ENCODE assay signal across 1 cellular context in the genomic region with DNA sequence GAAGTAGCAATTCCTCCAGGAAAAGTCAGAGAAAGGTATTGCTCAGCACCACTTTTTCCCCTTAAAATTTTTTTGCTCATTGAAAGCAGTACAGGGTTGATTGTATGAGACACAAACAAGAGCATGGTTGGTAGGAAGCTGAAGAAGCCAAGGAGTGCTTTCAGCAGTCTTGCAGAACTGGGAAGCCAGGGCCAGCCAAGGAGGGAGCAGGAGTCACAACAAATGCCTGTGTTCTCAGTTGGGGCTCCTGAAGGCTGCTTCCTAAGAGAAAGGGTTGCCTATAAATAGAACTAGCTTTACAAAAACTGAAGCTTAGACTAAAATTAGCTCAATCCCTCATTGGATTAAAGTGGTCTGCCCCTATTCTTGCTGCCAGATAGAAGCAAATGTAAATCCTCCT.
TF ChIP-seq lines count a peak whose summit lies in the region.

No MANE protein-coding gene starts in this region.

TF ChIP-seq in H1, 55 proteins besides CTCF, POLR2A, EP300 and RAD21:
- TF ChIP-seq RBBP5 (IDR thresholded peaks at IDR 0.05; ENCODE audit: borderline replicate concordance, low read depth, low read length): no peak
- TF ChIP-seq SUZ12 (IDR thresholded peaks at IDR 0.05; ENCODE audit: low read length): no peak
- TF ChIP-seq SP2 (IDR thresholded peaks at IDR 0.05; ENCODE audit: low read length): no peak
- TF ChIP-seq HDAC2 (IDR thresholded peaks at IDR 0.05; ENCODE audit: borderline replicate concordance in 1 of 2, low read depth in 2 of 2, low read length in 2 of 2): no peak
- no peak for TF ChIP-seq GABPA (IDR thresholded peaks at IDR 0.05; ENCODE audit: borderline replicate concordance, insufficient read depth, low read length)
- TF ChIP-seq, protein P1, sequence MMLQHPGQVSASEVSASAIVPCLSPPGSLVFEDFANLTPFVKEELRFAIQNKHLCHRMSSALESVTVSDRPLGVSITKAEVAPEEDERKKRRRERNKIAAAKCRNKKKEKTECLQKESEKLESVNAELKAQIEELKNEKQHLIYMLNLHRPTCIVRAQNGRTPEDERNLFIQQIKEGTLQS (IDR thresholded peaks at IDR 0.05; ENCODE audit: insufficient read depth, low read depth, low read length): no peak
- TF ChIP-seq CHD1 (IDR thresholded peaks at IDR 0.05; ENCODE audit: low read depth, low read length): no peak
- TF ChIP-seq KDM1A (IDR thresholded peaks at IDR 0.05; ENCODE audit: borderline replicate concordance, low read length): no peak
- TF ChIP-seq ASH2L (IDR thresholded peaks at IDR 0.05; ENCODE audit: low read length): no peak
- TF ChIP-seq TCF12 (IDR thresholded peaks at IDR 0.05; ENCODE audit: low read depth, low read length): no peak
- no peak for TF ChIP-seq ZNF274 (IDR thresholded peaks at IDR 0.05; ENCODE audit: borderline replicate concordance, extremely low read depth, low read length)
- TF ChIP-seq EGR1 (IDR thresholded peaks at IDR 0.05; ENCODE audit: borderline replicate concordance, low read depth, low read length): no peak
- TF ChIP-seq KDM4A (IDR thresholded peaks at IDR 0.05; ENCODE audit: low read depth, low read length, severe bottlenecking): no peak
- no peak for TF ChIP-seq RFX5 (IDR thresholded peaks at IDR 0.05; ENCODE audit: borderline replicate concordance, low read depth, low read length)
- TF ChIP-seq RNF2 (IDR thresholded peaks at IDR 0.05; ENCODE audit: borderline replicate concordance, low read depth, low read length, missing control alignments, poor library complexity, severe bottlenecking): no peak
- TF ChIP-seq SAP30 (IDR thresholded peaks at IDR 0.05; ENCODE audit: insufficient read depth, insufficient replicate concordance, low read length): no peak
- no peak for TF ChIP-seq CTBP2 (IDR thresholded peaks at IDR 0.05; ENCODE audit: borderline replicate concordance, insufficient read depth, insufficient read length, low read length)
- TF ChIP-seq SP4 (IDR thresholded peaks at IDR 0.05; ENCODE audit: low read length): no peak
- TF ChIP-seq KDM5A (IDR thresholded peaks at IDR 0.05; ENCODE audit: low read length): no peak
